19 cellular contexts compared by ENCODE assay signal in the genomic region with DNA sequence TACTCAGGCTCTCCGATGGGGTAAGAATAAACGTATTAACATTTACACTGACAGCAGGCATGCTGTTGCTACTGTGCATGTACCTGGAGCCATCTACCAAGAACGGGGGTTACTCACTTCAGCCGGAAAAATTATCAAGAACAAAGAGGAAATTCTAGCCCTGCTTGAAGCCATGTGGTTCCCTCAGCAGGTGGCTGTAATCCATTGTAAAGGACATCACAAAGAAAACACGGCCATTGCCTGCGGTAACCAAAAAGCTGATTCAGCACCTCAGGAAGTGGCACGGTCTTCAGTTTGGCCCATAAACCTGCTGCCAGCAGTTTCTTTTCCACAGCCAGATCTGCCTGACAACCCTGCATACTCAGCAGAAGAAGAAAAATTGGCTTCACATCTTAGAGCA.
"Had no signal": no experiment of that assay in that cellular context is flagged by ENCODE, and none has a peak within 500 bp of the region (broad histone marks: within the 10 kb centered on the region; RNA-seq: fewer than 3 reads in every experiment).

No MANE protein-coding gene starts in this region.

- DNase-seq: activated naive CD4-positive, alpha-beta T cell treated with anti-CD3 and anti-CD28 coated beads for 36 hours; activated T-cell treated with anti-CD3 and anti-CD28 coated beads, Interleukin-2, amount 50 U/mL, for 24 hours; caudate nucleus; colonic mucosa; foreskin keratinocyte; hypothalamus; naive thymus-derived CD8-positive, alpha-beta T cell; ovary; sigmoid colon; spleen; stimulated activated CD4-positive, alpha-beta T cell treated with anti-CD3 and anti-CD28 coated beads, Interleukin-4, amount 100 ng/mL, for 4 hours; T1000; testis; upper lobe of left lung had no signal

- H3K36me3 ChIP-seq: colonic mucosa, ovary, sigmoid colon, spleen, upper lobe of left lung had no signal

- H3K4me3 Mint-ChIP-seq: activated naive CD4-positive, alpha-beta T cell treated with anti-CD3 and anti-CD28 coated beads for 36 hours; activated T-cell treated with anti-CD3 and anti-CD28 coated beads, Interleukin-2, amount 50 U/mL, for 24 hours; memory B cell; naive thymus-derived CD8-positive, alpha-beta T cell; stimulated activated memory B cell treated with anti-CD40 and anti-IgM and Interleukin-4, amounts not matched to agents 10 μg/mL and 1 μg/mL and 100 μg/mL, for 72 hours had no signal

- H3K4me1 Mint-ChIP-seq: brain; memory B cell; stimulated activated memory B cell treated with anti-CD40 and anti-IgM and Interleukin-4, amounts not matched to agents 10 μg/mL and 1 μg/mL and 100 μg/mL, for 72 hours had no signal

- H3K9me3 ChIP-seq: colonic mucosa, ovary, sigmoid colon, spleen, testis, upper lobe of left lung had no signal

- H3K27me3 ChIP-seq: colonic mucosa, foreskin keratinocyte, ovary, sigmoid colon, spleen, testis, upper lobe of left lung had no signal

- H3K36me3 Mint-ChIP-seq: brain; memory B cell; naive thymus-derived CD8-positive, alpha-beta T cell; stimulated activated memory B cell treated with anti-CD40 and anti-IgM and Interleukin-4, amounts not matched to agents 10 μg/mL and 1 μg/mL and 100 μg/mL, for 72 hours had no signal

- H3K4me3 ChIP-seq: colonic mucosa, ovary, sigmoid colon, spleen, testis, upper lobe of left lung had no signal

- H3K27me3 Mint-ChIP-seq: activated T-cell treated with anti-CD3 and anti-CD28 coated beads, Interleukin-2, amount 50 U/mL, for 24 hours; brain had no signal

- H3K9me3 Mint-ChIP-seq: activated naive CD4-positive, alpha-beta T cell treated with anti-CD3 and anti-CD28 coated beads for 36 hours; activated T-cell treated with anti-CD3 and anti-CD28 coated beads, Interleukin-2, amount 50 U/mL, for 24 hours; activated T-helper 2 cell treated with anti-CD3 and anti-CD28 coated beads, Interferon-gamma antibody, Interleukin-2, Interleukin-4, amounts not matched to agents 10 μg/mL and 5 μg/mL and 100 μg/mL, durations not matched to agents 14 hours and 24 hours and 36 hours; memory B cell; naive thymus-derived CD8-positive, alpha-beta T cell; stimulated activated memory B cell treated with anti-CD40 and anti-IgM and Interleukin-4, amounts not matched to agents 10 μg/mL and 1 μg/mL and 100 μg/mL, for 72 hours had no signal

- H3K27ac ChIP-seq: colonic mucosa, foreskin keratinocyte, ovary, sigmoid colon, spleen, testis, upper lobe of left lung had no signal

- H3K27ac Mint-ChIP-seq: activated naive CD4-positive, alpha-beta T cell treated with anti-CD3 and anti-CD28 coated beads for 36 hours; activated T-cell treated with anti-CD3 and anti-CD28 coated beads, Interleukin-2, amount 50 U/mL, for 24 hours; activated T-helper 2 cell treated with anti-CD3 and anti-CD28 coated beads, Interferon-gamma antibody, Interleukin-2, Interleukin-4, amounts not matched to agents 10 μg/mL and 5 μg/mL and 100 μg/mL, durations not matched to agents 14 hours and 24 hours and 36 hours; brain; memory B cell; naive thymus-derived CD8-positive, alpha-beta T cell; stimulated activated memory B cell treated with anti-CD40 and anti-IgM and Interleukin-4, amounts not matched to agents 10 μg/mL and 1 μg/mL and 100 μg/mL, for 72 hours had no signal

- ATAC-seq: activated CD4-positive, CD25-positive, alpha-beta regulatory T cell treated with anti-CD3 and anti-CD28 coated beads, Interleukin-2, amount 50 U/mL, for 24 hours; foreskin keratinocyte; naive thymus-derived CD8-positive, alpha-beta T cell; stimulated activated memory B cell treated with anti-CD40 and anti-IgM and Interleukin-4, amounts not matched to agents 10 μg/mL and 1 μg/mL and 100 μg/mL, for 72 hours had no signal
